ENCODE assay signal across 8 cellular contexts in genomic region chr10:100009793-100010676, GRCh38. TPM values are rescaled to one million over a fixed set of nuclear protein-coding genes. Genes with fewer than 3 reads are reported as not detected.
A peak's percentile ranks its signal among the peaks of the same experiment; 100 is the strongest.
DNase-seq lines count a peak whose midpoint lies in the region; ATAC-seq and FAIRE-seq lines count a peak whose summit lies in the region.

DNMBP (minus strand) TSS chr10:100009947; CDS start chr10:99972124, 37,823 bp downstream.

- H2BK12ac ChIP-seq in neuronal stem cell (ENCODE audit: low read length): no peak within 1 kb of the TSS

- no peak within 1 kb of the TSS for H2AK5ac ChIP-seq in neuronal stem cell (ENCODE audit: low read depth, low read length)

- peak within 1 kb of the TSS; percentile 86 for H3K4me2 ChIP-seq in neuronal stem cell (ENCODE audit: insufficient read depth, low read length, poor library complexity, severe bottlenecking)

- WGBS in neuronal stem cell (ENCODE audit: extremely low coverage in 2 of 2, insufficient read length in 2 of 2, insufficient replicate concordance in 1 of 2), 2 donors: no CpG with 5 or more reads among the region's 86 CpGs

- H3K9ac ChIP-seq in HUES6 (ENCODE audit: low read length) (peak within 1 kb of the TSS; percentile 75), neuronal stem cell (ENCODE audit: low read depth, low read length, poor library complexity) (peak within 1 kb of the TSS; percentile 83), subcutaneous abdominal adipose tissue (ENCODE audit: low read length in 5 of 5) (peak within 1 kb of the TSS; percentile 91 to 97 (median 92))

- peak; percentile 59 for ATAC-seq in GM21390 (IDR thresholded peaks at IDR 0.05; ENCODE audit: unreplicated experiment)

- no peak within 1 kb of the TSS for H4K8ac ChIP-seq in neuronal stem cell (ENCODE audit: low read depth, low read length)

- no peaks in the 10 kb centered on the region for H3K9me3 ChIP-seq in HUES6 (ENCODE audit: control insufficient read depth, insufficient read depth, low read depth, low read length)
- no peaks in the 10 kb centered on the region for H3K9me3 ChIP-seq in neuronal stem cell (replicated peaks in 1 of 2; ENCODE audit: control insufficient read depth in 2 of 2, insufficient read depth in 1 of 2, low read depth in 1 of 2, low read length in 2 of 2)
- H3K9me3 ChIP-seq in subcutaneous abdominal adipose tissue (ENCODE audit: control insufficient read depth in 5 of 5, low read length in 5 of 5): no peaks in the 10 kb centered on the region

- H2AFZ ChIP-seq in neuronal stem cell (ENCODE audit: low read length): peak within 1 kb of the TSS; percentile 94

- H4K91ac ChIP-seq in neuronal stem cell (ENCODE audit: low read depth, low read length, poor library complexity): no peak within 1 kb of the TSS

- H3K4me3 ChIP-seq in HUES6 (ENCODE audit: low read depth, low read length) (peak within 1 kb of the TSS; percentile 94), neuronal stem cell (ENCODE audit: low read length in 2 of 2) (peak within 1 kb of the TSS; percentile 72 to 75), subcutaneous abdominal adipose tissue (ENCODE audit: low read depth in 1 of 5, low read length in 5 of 5) (peak within 1 kb of the TSS; percentile 76 to 98 (median 95))

- no peak within 1 kb of the TSS for H3K14ac ChIP-seq in neuronal stem cell (ENCODE audit: low read length)

- FAIRE-seq in frontal cortex (lab: Jason Lieb, UNC): no peak

- DNase-seq in DMS53 (lab: John Stamatoyannopoulos, UW): peak; percentile 93
- peak; percentile 54 for DNase-seq in SHP77 treated with DMSO at 0.1 percent for 48 hours (lab: John Stamatoyannopoulos, UW)
- peak; percentile 31 to 79 (median 57) for DNase-seq in activated naive CD4-positive, alpha-beta T cell (lab: John Stamatoyannopoulos, UW)
- peak; percentile 89 to 94 for DNase-seq in frontal cortex (ENCODE audit: low spot score in 2 of 2)
- peak; percentile 84 for DNase-seq in neuronal stem cell (ENCODE audit: low spot score)

- H2BK120ac ChIP-seq in neuronal stem cell (ENCODE audit: low read depth, low read length): no peak within 1 kb of the TSS

- peak within 1 kb of the TSS; percentile 67 for H3K23ac ChIP-seq in neuronal stem cell (ENCODE audit: low read depth, low read length, poor library complexity)

- H3K18ac ChIP-seq in neuronal stem cell (ENCODE audit: low read length): peak within 1 kb of the TSS; percentile 87

- H2BK15ac ChIP-seq in neuronal stem cell (ENCODE audit: low read length): peak within 1 kb of the TSS; percentile 96

- H3K27me3 ChIP-seq in HUES6 (ENCODE audit: control insufficient read depth, insufficient read depth, low read length) (peaks cover 6% of the 10 kb centered on the region), neuronal stem cell (ENCODE audit: control insufficient read depth in 3 of 3, insufficient read depth in 3 of 3, low read depth in 1 of 3, low read length in 3 of 3) (peaks cover 0 to 8% (median 0%) of the 10 kb centered on the region in 3 experiments), subcutaneous abdominal adipose tissue (ENCODE audit: control insufficient read depth in 5 of 5, insufficient read depth in 4 of 5, low read length in 5 of 5) (no peaks in the 10 kb centered on the region)

- H3K4me1 ChIP-seq in HUES6 (ENCODE audit: control insufficient read depth, insufficient read depth, low read length) (peaks cover 19% of the 10 kb centered on the region), neuronal stem cell (ENCODE audit: control insufficient read depth in 2 of 2, insufficient read depth in 1 of 2, low read depth in 1 of 2, low read length in 2 of 2) (peaks cover 11 to 16% of the 10 kb centered on the region in 2 donors), subcutaneous abdominal adipose tissue (ENCODE audit: control insufficient read depth in 5 of 5, insufficient read depth in 5 of 5, low read length in 5 of 5) (peaks cover 4 to 53% (median 44%) of the 10 kb centered on the region in 5 donors)

- no peaks in the 10 kb centered on the region for H3K79me1 ChIP-seq in neuronal stem cell (ENCODE audit: low read depth, low read length)

- no peak within 1 kb of the TSS for H3K27ac ChIP-seq in HUES6 (ENCODE audit: low read depth, low read length)
- no peak within 1 kb of the TSS for H3K27ac ChIP-seq in neuronal stem cell (replicated peaks; ENCODE audit: low read length)
- H3K27ac ChIP-seq in subcutaneous abdominal adipose tissue (ENCODE audit: low read depth, low read length): peak within 1 kb of the TSS; percentile 94

- H2BK5ac ChIP-seq in neuronal stem cell (ENCODE audit: low read length): peak within 1 kb of the TSS; percentile 6

- H3K36me3 ChIP-seq in HUES6 (ENCODE audit: control insufficient read depth, insufficient read depth, low read length) (no peaks in the 10 kb centered on the region), neuronal stem cell (replicated peaks in 1 of 2; ENCODE audit: control insufficient read depth in 2 of 2, insufficient read depth in 2 of 2, low read length in 2 of 2) (no peaks in the 10 kb centered on the region), subcutaneous abdominal adipose tissue (ENCODE audit: control insufficient read depth in 5 of 5, insufficient read depth in 5 of 5, low read length in 5 of 5) (no peaks in the 10 kb centered on the region)

- no peak within 1 kb of the TSS for H3K4ac ChIP-seq in neuronal stem cell (ENCODE audit: low read length)

RNA-seq across cellular contexts. Expression of gene DNMBP, which starts in this region (rescaled TPM):
- total RNA-seq in frontal cortex: 2.9 TPM
- 20.4 TPM for polyA plus RNA-seq in neuronal stem cell (2013, experiment 1 of 2)
- polyA plus RNA-seq in neuronal stem cell (2013, experiment 2 of 2): 21.0 TPM
